8 cellular contexts compared by ENCODE assay signal in genomic region chr19:1214862-1215731, GRCh38. TPM values are rescaled to one million over a fixed set of nuclear protein-coding genes. Genes with fewer than 3 reads are reported as not detected.
DNase-seq lines count a peak whose midpoint lies in the region; ATAC-seq and TF ChIP-seq lines count a peak whose summit lies in the region.
"Had no signal": no experiment of that assay in that cellular context is flagged by ENCODE, and none has a peak within 500 bp of the region (broad histone marks: within the 10 kb centered on the region; RNA-seq: fewer than 3 reads in every experiment).

No MANE protein-coding gene starts in this region.

- peaks cover 78% of the 10 kb centered on the region for H3K36me3 ChIP-seq in NT2/D1 (ENCODE audit: insufficient read depth, insufficient read length, low read length)
- no peaks in the 10 kb centered on the region for H3K36me3 ChIP-seq in colonic mucosa
- H3K36me3 ChIP-seq in lung (ENCODE audit: control insufficient read depth in 2 of 2, insufficient read depth in 2 of 2, low read length in 2 of 2) = peaks cover 0 to 6% of the 10 kb centered on the region in 2 donors
- H3K36me3 ChIP-seq in tibial nerve = peaks cover 0 to 9% (median 0%) of the 10 kb centered on the region in 3 donors

- TF ChIP-seq POLR2A in tibial nerve (IDR thresholded peaks at IDR 0.05) = no peak

- TF ChIP-seq CTCF in colonic mucosa (IDR thresholded peaks at IDR 0.05) = no peak
- no peak for TF ChIP-seq CTCF in lung (IDR thresholded peaks at IDR 0.05; ENCODE audit: control extremely low read depth, extremely low read depth)
- TF ChIP-seq CTCF in tibial nerve (IDR thresholded peaks at IDR 0.05) = no peak

- TF ChIP-seq EP300 in tibial nerve (IDR thresholded peaks at IDR 0.05) = peak in 1 of 2 donors; percentile 44

- WGBS in lung, 2 donors = 50 to 72% methylated on average over 22 to 26 of the region's 26 CpGs
- WGBS in tibial nerve, 2 donors = 49 to 55% methylated on average over 3 to 26 of the region's 26 CpGs

- no peaks in the 10 kb centered on the region for H3K9me3 ChIP-seq in NT2/D1 (ENCODE audit: insufficient read depth, low read length)
- no peaks in the 10 kb centered on the region for H3K9me3 ChIP-seq in colonic mucosa
- H3K9me3 ChIP-seq in lung (ENCODE audit: control insufficient read depth in 2 of 2, insufficient read depth in 1 of 2, low read length in 1 of 2) = no peaks in the 10 kb centered on the region
- H3K9me3 ChIP-seq in tibial nerve = no peaks in the 10 kb centered on the region

- H3K9ac ChIP-seq in NT2/D1 (ENCODE audit: insufficient read length, low read depth) (peak overlapping the region; percentile 74), colonic mucosa (ENCODE audit: low read depth in 2 of 2, low read length in 2 of 2) (peak overlapping the region; percentile 50 to 82)

- DNase-seq in NT2/D1 (ENCODE audit: low read depth, low spot score) (no peak), colonic mucosa (no peak), lung (ENCODE audit: low spot score) (no peak), tibial nerve (ENCODE audit: low spot score in 2 of 2) (no peak)
- DNase-seq in effector CD8-positive, alpha-beta T cell (lab: John Stamatoyannopoulos, UW) = no peak
- no peak for DNase-seq in NK-92 treated with Interleukin-12 subunit alpha and Interleukin-12 subunit beta, amount 100 ng/mL, for 24 hours (lab: John Stamatoyannopoulos, UW)
- DNase-seq: activated T-cell treated with anti-CD3 and anti-CD28 coated beads, Interleukin-2, amount 50 U/mL, for 48 hours had no signal

- H3K27me3 ChIP-seq in NT2/D1 (ENCODE audit: insufficient read depth, insufficient read length) = no peaks in the 10 kb centered on the region
- H3K27me3 ChIP-seq in colonic mucosa = no peaks in the 10 kb centered on the region
- H3K27me3 ChIP-seq in lung (ENCODE audit: control insufficient read depth, insufficient read depth) = no peaks in the 10 kb centered on the region
- H3K27me3 ChIP-seq in tibial nerve = no peaks in the 10 kb centered on the region

- intact Hi-C loops in colonic mucosa (cut with DNase I) = no loop called here

- H3K27ac ChIP-seq in colonic mucosa (peak overlapping the region; percentile 72), lung (ENCODE audit: low read depth in 1 of 2, low read length in 1 of 2) (peak overlapping the region; percentile 80 to 88), tibial nerve (peak overlapping the region; percentile 66 to 93 (median 90))

- no peak overlapping the region for H3K4me3 ChIP-seq in NT2/D1 (ENCODE audit: insufficient read length, low read depth)
- no peak overlapping the region for H3K4me3 ChIP-seq in colonic mucosa
- H3K4me3 ChIP-seq in lung = no peak overlapping the region
- no peak overlapping the region for H3K4me3 ChIP-seq in tibial nerve

- H3K4me1 ChIP-seq in NT2/D1 (ENCODE audit: insufficient read depth, insufficient read length) (peaks cover 48% of the 10 kb centered on the region), colonic mucosa (peaks cover 21% of the 10 kb centered on the region), lung (ENCODE audit: control insufficient read depth in 2 of 2, insufficient read depth in 2 of 2, low read length in 2 of 2) (peaks cover 3 to 19% of the 10 kb centered on the region in 2 donors), tibial nerve (peaks cover 3 to 97% (median 64%) of the 10 kb centered on the region in 4 donors)

- ATAC-seq in lung (ENCODE audit: insufficient read depth, low FRiP score) (peak; percentile 14), HG03520 (IDR thresholded peaks at IDR 0.05; ENCODE audit: unreplicated experiment) (no peak)

RNA-seq across cellular contexts. Expression of gene STK11, which starts 9.5 kb away (rescaled TPM):
- 100 to 1,000 TPM in 1 of 2 donors, 10 to 100 TPM in 1; 76.3 to 103 TPM for total RNA-seq in colonic mucosa
- total RNA-seq in lung = 10 to 100 TPM; 51.0 to 58.3 TPM
- polyA plus RNA-seq in lung = 10 to 100 TPM; 43.1 to 59.8 TPM
- total RNA-seq in tibial nerve = 10 to 100 TPM; 52.5 to 91.2 (median 68.7) TPM

RNA-seq across cellular contexts. Expression of gene CBARP, which starts 22.7 kb away (rescaled TPM):
- total RNA-seq in colonic mucosa = under 1 TPM; 0.22 to 0.48 TPM
- total RNA-seq in lung = under 1 TPM; 0.23 to 0.83 TPM
- under 1 TPM; 0.41 to 0.77 TPM for polyA plus RNA-seq in lung
- total RNA-seq in tibial nerve = 1 to 10 TPM in 2 of 4 donors, under 1 TPM in 2; 0.22 to 3.9 (median 1.4) TPM

RNA-seq across cellular contexts. Expression of gene ATP5F1D, which starts 26.5 kb away (rescaled TPM):
- total RNA-seq in colonic mucosa (100 to 1,000 TPM; 359 to 627 TPM), lung (100 to 1,000 TPM in 1 of 2 donors, 10 to 100 TPM in 1; 27.1 to 217 TPM), tibial nerve (100 to 1,000 TPM in 3 of 4 donors, 10 to 100 TPM in 1; 67.5 to 140 (median 127) TPM)
- 100 to 1,000 TPM; 157 to 266 TPM for polyA plus RNA-seq in lung

RNA-seq across cellular contexts. Expression of gene MIDN, which starts 33.3 kb away (rescaled TPM):
- total RNA-seq in colonic mucosa (100 to 1,000 TPM; 172 to 177 TPM), lung (100 to 1,000 TPM in 1 of 2 donors, 10 to 100 TPM in 1; 39.7 to 185 TPM), tibial nerve (10 to 100 TPM; 17.4 to 51.9 (median 39.4) TPM)
- polyA plus RNA-seq in lung = 10 to 100 TPM; 49.3 to 68.0 TPM

RNA-seq across cellular contexts. Expression of gene SBNO2, which starts 41.0 kb away (rescaled TPM):
- total RNA-seq in colonic mucosa (10 to 100 TPM; 65.5 to 77.1 TPM), lung (100 to 1,000 TPM in 1 of 2 donors, 10 to 100 TPM in 1; 45.6 to 128 TPM), tibial nerve (100 to 1,000 TPM in 1 of 4 donors, 10 to 100 TPM in 3; 26.6 to 105 (median 39.3) TPM)
- polyA plus RNA-seq in lung = 100 to 1,000 TPM in 1 of 2 donors, 10 to 100 TPM in 1; 63.3 to 155 TPM
